In the genomic region with DNA sequence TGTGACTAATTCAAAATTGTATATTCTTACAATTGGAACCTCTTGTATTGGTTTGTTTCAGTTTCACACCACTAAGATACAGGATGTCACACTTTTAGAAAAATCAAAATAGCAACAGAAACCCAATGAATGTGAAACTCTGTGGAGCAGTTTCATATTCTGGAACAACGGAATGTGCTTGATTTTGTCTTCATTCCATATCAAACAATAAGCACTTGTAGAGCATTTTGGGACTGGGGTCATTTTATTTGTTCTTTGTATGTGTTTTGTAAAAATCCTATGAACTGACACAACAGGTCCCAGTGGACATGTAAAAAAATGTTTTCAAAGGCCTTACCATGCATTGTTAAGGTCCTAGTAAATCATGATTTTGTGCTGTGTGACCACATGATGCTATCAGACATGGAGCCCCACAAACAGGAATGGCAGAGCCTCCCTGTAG, we compare ENCODE assay signal across 1 cellular context.
TF ChIP-seq lines count a peak whose summit lies in the region.

No MANE protein-coding gene starts in this region.

TF ChIP-seq in IMR-90, 13 proteins besides CTCF, POLR2A, EP300 and RAD21 (continued from another document):
- no peak for TF ChIP-seq CHD1 (IDR thresholded peaks at IDR 0.05; ENCODE audit: low read depth, low read length)
